ENCODE assay signal across 8 cellular contexts in genomic region chr9:34636791-34637355, GRCh38. TPM values are rescaled to one million over a fixed set of nuclear protein-coding genes. Genes with fewer than 3 reads are reported as not detected.
DNase-seq lines count a peak whose midpoint lies in the region; ATAC-seq, FAIRE-seq and TF ChIP-seq lines count a peak whose summit lies in the region.

No MANE protein-coding gene starts in this region.

- H3K36me3 ChIP-seq in HUES64 (ENCODE audit: insufficient read depth, low read length) (peaks cover 8% of the 10 kb centered on the region), ascending aorta (no peaks in the 10 kb centered on the region)

- H3K9me3 ChIP-seq in HUES64 (ENCODE audit: insufficient read depth, low read depth, low read length) = no peaks in the 10 kb centered on the region
- no peaks in the 10 kb centered on the region for H3K9me3 ChIP-seq in ascending aorta

- FAIRE-seq in GM12891 (lab: Jason Lieb, UNC) = no peak

- H3K4me3 ChIP-seq in HUES64 (ENCODE audit: low read length) (peak overlapping the region; percentile 74), ascending aorta (peak overlapping the region; percentile 61 to 83)

- H3K27me3 ChIP-seq in HUES64 (ENCODE audit: insufficient read depth, low read length) = peaks cover 19% of the 10 kb centered on the region
- H3K27me3 ChIP-seq in ascending aorta = no peaks in the 10 kb centered on the region

- ATAC-seq in GM18511 (IDR thresholded peaks at IDR 0.05; ENCODE audit: unreplicated experiment) = peak; percentile 27
- peak; percentile 44 for ATAC-seq in left lobe of liver
- ATAC-seq in HG02642 (IDR thresholded peaks at IDR 0.05; ENCODE audit: poor library complexity, unreplicated experiment) = no peak
- ATAC-seq in GM21381 (IDR thresholded peaks at IDR 0.05; ENCODE audit: unreplicated experiment) = no peak

- H3K4me1 ChIP-seq in HUES64 (ENCODE audit: insufficient read depth, low read length) (peaks cover 8% of the 10 kb centered on the region; the same call in 1 of the 2 replicates), ascending aorta (peaks cover 0 to 13% of the 10 kb centered on the region in 2 donors)

- no peak for TF ChIP-seq POLR2A in GM12891 (IDR thresholded peaks at IDR 0.05; ENCODE audit: low read depth, low read length)

- no peak for TF ChIP-seq CTCF in ascending aorta (IDR thresholded peaks at IDR 0.05)

- DNase-seq in ascending aorta (ENCODE audit: low spot score in 2 of 2) (peak in 1 of 2 donors; percentile 75), left lobe of liver (ENCODE audit: low spot score) (no peak), GM12891 (ENCODE audit: insufficient read length, low spot score) (no peak)

- H3K27ac ChIP-seq in HUES64 (ENCODE audit: low read depth, low read length) = no peak overlapping the region
- H3K27ac ChIP-seq in ascending aorta = peak overlapping the region; percentile 76 to 79
- peak overlapping the region; percentile 38 for H3K27ac ChIP-seq in temporal lobe (ENCODE audit: low read depth, low read length)

- H3K9ac ChIP-seq in HUES64 (ENCODE audit: low read depth, low read length) = peak overlapping the region; percentile 74

- 19% methylated on average over 23 of the region's 23 CpGs for WGBS in HUES64

- intact Hi-C loops in ascending aorta (cut with DNase I) = loop anchor here (1.0 kb wide), 2 partner anchors 9 to 29 kb away; partner anchors contain the start of gene GALT

TF ChIP-seq in GM12891, 5 proteins besides CTCF, POLR2A, EP300 and RAD21:
- TF ChIP-seq SPI1 (IDR thresholded peaks at IDR 0.05; ENCODE audit: low read depth, low read length) (no peak), POLR2AphosphoS5 (IDR thresholded peaks at IDR 0.05; ENCODE audit: low read depth, low read length) (no peak), PAX5 (IDR thresholded peaks at IDR 0.05; ENCODE audit: insufficient read depth, low read length, severe bottlenecking) (no peak), POU2F2 (IDR thresholded peaks at IDR 0.05; ENCODE audit: low read depth, low read length) (no peak), TAF1 (IDR thresholded peaks at IDR 0.05; ENCODE audit: low read depth, low read length) (no peak)
TF ChIP-seq in GM12891: peak in this region for 0.

RNA-seq across cellular contexts. Expression of gene SIGMAR1, which starts 0.7 kb away (rescaled TPM):
- polyA plus RNA-seq in HUES64 (2013, experiment 1 of 2) = 66.6 TPM
- 83.6 TPM for polyA plus RNA-seq in HUES64 (2013, experiment 2 of 2)
- total RNA-seq in ascending aorta (61.3 TPM), left lobe of liver (139 TPM), temporal lobe (19.2 TPM)
- 14.9 TPM for polyA plus RNA-seq in GM12891 (2012; ENCODE audit: low read depth, missing spikeins)

RNA-seq across cellular contexts. Expression of gene ARID3C, which starts 8.0 kb away (rescaled TPM):
- polyA plus RNA-seq in HUES64 (2013, experiment 1 of 2) = not detected
- polyA plus RNA-seq in HUES64 (2013, experiment 2 of 2) = not detected
- not detected for total RNA-seq in ascending aorta
- 8.8 TPM for total RNA-seq in left lobe of liver
- not detected for total RNA-seq in temporal lobe
- polyA plus RNA-seq in GM12891 (2012; ENCODE audit: low read depth, missing spikeins) = not detected

RNA-seq across cellular contexts. Expression of gene GALT, which starts 9.6 kb away (rescaled TPM):
- polyA plus RNA-seq in HUES64 (2013, experiment 1 of 2) = 18.8 TPM
- polyA plus RNA-seq in HUES64 (2013, experiment 2 of 2) = 20.4 TPM
- total RNA-seq in ascending aorta (28.3 TPM), left lobe of liver (123 TPM), temporal lobe (16.5 TPM)
- polyA plus RNA-seq in GM12891 (2012; ENCODE audit: low read depth, missing spikeins) = 18.2 TPM

RNA-seq across cellular contexts. Expression of gene IL11RA, which starts 15.1 kb away (rescaled TPM):
- 3.2 TPM for polyA plus RNA-seq in HUES64 (2013, experiment 1 of 2)
- polyA plus RNA-seq in HUES64 (2013, experiment 2 of 2) = 5.7 TPM
- total RNA-seq in ascending aorta = 50.3 TPM
- total RNA-seq in left lobe of liver = 26.5 TPM
- total RNA-seq in temporal lobe = 3.9 TPM
- polyA plus RNA-seq in GM12891 (2012; ENCODE audit: low read depth, missing spikeins) = 6.9 TPM

RNA-seq across cellular contexts. Expression of gene DCTN3, which starts 16.6 kb away (rescaled TPM):
- 32.6 TPM for polyA plus RNA-seq in HUES64 (2013, experiment 1 of 2)
- polyA plus RNA-seq in HUES64 (2013, experiment 2 of 2) = 43.8 TPM
- total RNA-seq in ascending aorta (31.7 TPM), left lobe of liver (31.4 TPM), temporal lobe (133 TPM)
- polyA plus RNA-seq in GM12891 (2012; ENCODE audit: low read depth, missing spikeins) = 101 TPM

Comparison
In these comparisons a context has a peak if more than half of its experiments do, and no peak if none do; other contexts are left out.
1. ATAC-seq: peak in GM18511 (single experiment) and left lobe of liver (single experiment); none in HG02642 (single experiment) and GM21381 (single experiment).